Comparison of ENCODE assay signal across 24 cellular contexts in the genomic region with DNA sequence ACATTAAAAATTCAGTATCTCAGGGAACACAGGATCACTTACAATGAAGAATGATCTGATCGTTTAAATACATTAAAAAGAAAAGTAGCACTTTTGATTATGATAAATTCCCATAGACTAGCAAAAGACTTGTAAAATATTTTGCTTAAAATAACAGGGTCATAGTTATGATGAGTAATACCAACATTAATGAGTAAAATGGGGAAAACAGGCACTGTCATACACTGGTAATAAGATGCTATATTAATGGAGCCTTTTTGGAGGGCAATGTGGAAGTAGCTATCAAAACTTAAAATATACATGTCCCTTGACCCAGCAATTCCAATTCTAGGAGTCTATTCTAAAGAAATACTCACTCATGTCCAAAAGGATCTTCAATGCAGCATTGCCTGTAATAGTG.
DNase-seq lines count a peak whose midpoint lies in the region; ATAC-seq, FAIRE-seq and TF ChIP-seq lines count a peak whose summit lies in the region.
"Had no signal": no experiment of that assay in that cellular context is flagged by ENCODE, and none has a peak within 500 bp of the region (broad histone marks: within the 10 kb centered on the region; RNA-seq: fewer than 3 reads in every experiment).

No MANE protein-coding gene starts in this region.

- H3K27ac Mint-ChIP-seq in astrocyte (ENCODE audit: unreplicated experiment) = peak overlapping the region; percentile 12
- H3K27ac Mint-ChIP-seq: GM23338, H9, HFFc6 had no signal

- no peak for FAIRE-seq in astrocyte (lab: Jason Lieb, UNC)
- FAIRE-seq: GM18507 had no signal

- no peak overlapping the region for H3K9ac ChIP-seq in astrocyte (ENCODE audit: low read length)
- H3K9ac ChIP-seq: BLaER1 treated with 17β-estradiol and CSF1 and Interleukin-3, amounts not matched to agents 10 nM and 100 nM had no signal

- H3K36me3 Mint-ChIP-seq in astrocyte (ENCODE audit: low read depth, unreplicated experiment) = peaks cover 27% of the 10 kb centered on the region

- peaks cover 8% of the 10 kb centered on the region for H3K4me1 Mint-ChIP-seq in astrocyte (ENCODE audit: low read depth, unreplicated experiment)
- H3K4me1 Mint-ChIP-seq: CD14-positive monocyte, GM23338 had no signal

- H3K4me3 Mint-ChIP-seq in astrocyte (ENCODE audit: unreplicated experiment) = no peak overlapping the region
- H3K4me3 Mint-ChIP-seq: CD14-positive monocyte; CD4-positive, alpha-beta memory T cell; GM23338; H9; HFFc6 had no signal

- no peaks in the 10 kb centered on the region for H3K79me2 ChIP-seq in astrocyte (ENCODE audit: insufficient read depth, low read length)

- TF ChIP-seq CTCF in astrocyte (IDR thresholded peaks at IDR 0.05; ENCODE audit: insufficient read depth, low read depth, low read length) (no peak), left lung (IDR thresholded peaks at IDR 0.05) (no peak), GM10266 (IDR thresholded peaks at IDR 0.05; ENCODE audit: control insufficient read depth, insufficient read depth, low read depth, missing control alignments) (no peak)

- H3K9me3 ChIP-seq in astrocyte (ENCODE audit: insufficient read depth, low read depth, low read length) = no peaks in the 10 kb centered on the region
- H3K9me3 ChIP-seq in left lung = no peaks in the 10 kb centered on the region
- H3K9me3 ChIP-seq: A549; BE2C; BLaER1 treated with 17β-estradiol and CSF1 and Interleukin-3, amounts not matched to agents 10 nM and 100 nM had no signal

- H3K27me3 Mint-ChIP-seq in astrocyte (ENCODE audit: low read depth, unreplicated experiment) = no peaks in the 10 kb centered on the region
- H3K27me3 Mint-ChIP-seq: CD4-positive, alpha-beta memory T cell had no signal

- H3K27ac ChIP-seq in astrocyte (ENCODE audit: low read depth, low read length) (no peak overlapping the region), left lung (no peak overlapping the region)
- H3K27ac ChIP-seq: A549; BLaER1 treated with 17β-estradiol and CSF1 and Interleukin-3, amounts not matched to agents 10 nM and 100 nM had no signal

- no peak overlapping the region for H2AFZ ChIP-seq in astrocyte (ENCODE audit: low read depth, low read length)
- H2AFZ ChIP-seq: GM23338 had no signal

- H3K4me2 ChIP-seq in astrocyte (ENCODE audit: low read length) = no peak overlapping the region
- H3K4me2 ChIP-seq: A549; BLaER1 treated with 17β-estradiol and CSF1 and Interleukin-3, amounts not matched to agents 10 nM and 100 nM; GM23338 had no signal

- DNase-seq in EL = peak; percentile 3
- peak; percentile 7 for DNase-seq in HCEC 1CT
- no peak for DNase-seq in astrocyte (ENCODE audit: low read depth)
- no peak for DNase-seq in NOMO-1 treated with DMSO at 0.1 percent for 48 hours (lab: John Stamatoyannopoulos, UW; ENCODE audit: unreplicated experiment)
- DNase-seq in left lung = no peak
- no peak for DNase-seq in germinal center (ENCODE audit: low spot score)
- DNase-seq in GM10266 (ENCODE audit: extremely low spot score) = no peak
- DNase-seq: 8988T; ACHN; AML-193; BE2C; Calu3; CD4-positive, alpha-beta memory T cell; COR-L47; DMS53; DMS79 treated with DMSO at 0.1 percent for 48 hours; GF-D8; H9; HFFc6 had no signal

- no peaks in the 10 kb centered on the region for H3K4me1 ChIP-seq in astrocyte (ENCODE audit: insufficient read depth, low read length)
- H3K4me1 ChIP-seq in left lung = no peaks in the 10 kb centered on the region
- H3K4me1 ChIP-seq: A549; BE2C; BLaER1 treated with 17β-estradiol and CSF1 and Interleukin-3, amounts not matched to agents 10 nM and 100 nM had no signal

- H3K27me3 ChIP-seq in astrocyte (ENCODE audit: insufficient read depth, low read length) (no peaks in the 10 kb centered on the region), left lung (no peaks in the 10 kb centered on the region)
- H3K27me3 ChIP-seq: BE2C; BLaER1 treated with 17β-estradiol and CSF1 and Interleukin-3, amounts not matched to agents 10 nM and 100 nM had no signal

- intact Hi-C loops in left lung (cut with DNase I) = no loop called here

- peaks cover 28% of the 10 kb centered on the region for H3K36me3 ChIP-seq in astrocyte (ENCODE audit: insufficient read depth, low read length)
- H3K36me3 ChIP-seq in left lung = peaks cover 0 to 42% of the 10 kb centered on the region in 2 donors

- H3K4me3 ChIP-seq in astrocyte (ENCODE audit: insufficient read depth, low read depth, low read length) (no peak overlapping the region), left lung (no peak overlapping the region)
- H3K4me3 ChIP-seq: A549; BLaER1 treated with 17β-estradiol and CSF1 and Interleukin-3, amounts not matched to agents 10 nM and 100 nM; GM23338 had no signal

- no peaks in the 10 kb centered on the region for H4K20me1 ChIP-seq in astrocyte (ENCODE audit: insufficient read depth, low read length)
- H4K20me1 ChIP-seq: BLaER1 treated with 17β-estradiol and CSF1 and Interleukin-3, amounts not matched to agents 10 nM and 100 nM had no signal

- no peaks in the 10 kb centered on the region for H3K9me3 Mint-ChIP-seq in astrocyte (ENCODE audit: unreplicated experiment)
- H3K9me3 Mint-ChIP-seq: GM23338, H9, HFFc6 had no signal

- ATAC-seq in left lung = no peak
- ATAC-seq: A549, GM23338 had no signal

Comparison
In these comparisons a context has a peak if more than half of its experiments do, and no peak if none do; other contexts are left out.
1. DNase-seq: peak in EL (single experiment) and HCEC 1CT (single experiment); none in astrocyte (single experiment), NOMO-1 treated with DMSO at 0.1 percent for 48 hours (single experiment), left lung (0 of 2), germinal center (single experiment) and GM10266 (single experiment).